8 cellular contexts compared by ENCODE assay signal in genomic region chr13:45310341-45311138, GRCh38. TPM values are rescaled to one million over a fixed set of nuclear protein-coding genes. Genes with fewer than 3 reads are reported as not detected.
DNase-seq lines count a peak whose midpoint lies in the region; ATAC-seq and TF ChIP-seq lines count a peak whose summit lies in the region.

No MANE protein-coding gene starts in this region.

- peak overlapping the region; percentile 85 for H3K4me3 Mint-ChIP-seq in activated naive CD8-positive, alpha-beta T cell treated with anti-CD3 and anti-CD28 coated beads, Interleukin-2, amount 10 ng/mL, durations not matched to agents 7 days and 5 days

- H3K79me2 ChIP-seq in HCT116 (ENCODE audit: insufficient read depth, low read length) (no peaks in the 10 kb centered on the region), mesendoderm (ENCODE audit: control insufficient read depth, insufficient read depth, low read length) (no peaks in the 10 kb centered on the region)

- peaks cover 2 to 16% of the 10 kb centered on the region in 2 experiments; a peak in 3 of 4 replicates for H3K4me1 ChIP-seq in HCT116 (ENCODE audit: control insufficient read depth in 1 of 2, insufficient read depth in 2 of 2, low read length in 2 of 2)
- peaks cover 3% of the 10 kb centered on the region for H3K4me1 ChIP-seq in mesendoderm (ENCODE audit: control insufficient read depth, low read depth, low read length)

- H4K20me1 ChIP-seq in HCT116 (ENCODE audit: insufficient read depth): no peaks in the 10 kb centered on the region

- H3K4me3 ChIP-seq in AG10803 (ENCODE audit: low read length) (peak overlapping the region; percentile 23), HCT116 (replicated peaks in 1 of 2; ENCODE audit: low read depth in 1 of 2, low read length in 2 of 2) (no peak overlapping the region), mesendoderm (ENCODE audit: low read length) (no peak overlapping the region)

- H3K9me3 ChIP-seq in HCT116 (ENCODE audit: control insufficient read depth in 1 of 2, insufficient read depth in 1 of 2, low read depth in 1 of 2, low read length in 2 of 2): no peaks in the 10 kb centered on the region

- H4K5ac ChIP-seq in mesendoderm (ENCODE audit: low read length): no peak overlapping the region

- H2BK5ac ChIP-seq in mesendoderm (ENCODE audit: low read length): no peak overlapping the region

- H3K9ac ChIP-seq in HCT116 (ENCODE audit: low read length): no peak overlapping the region
- H3K9ac ChIP-seq in mesendoderm (ENCODE audit: low read length): no peak overlapping the region

- TF ChIP-seq CTCF in AG10803 (conservative IDR thresholded peaks at IDR 0.05; ENCODE audit: low read length) (no peak), HCT116 (IDR thresholded peaks at IDR 0.05 in 2 of 3, conservative IDR thresholded peaks at IDR 0.05 in 1 of 3; ENCODE audit: borderline replicate concordance in 1 of 3, insufficient read depth in 1 of 3, low read depth in 2 of 3, low read length in 2 of 3) (no peak), GM10266 (IDR thresholded peaks at IDR 0.05; ENCODE audit: control insufficient read depth, insufficient read depth, low read depth, missing control alignments) (no peak)

- H3K9me2 ChIP-seq in HCT116 (ENCODE audit: insufficient read depth): no peaks in the 10 kb centered on the region

- H2AFZ ChIP-seq in HCT116 (ENCODE audit: low read depth, low read length, poor library complexity, severe bottlenecking): no peak overlapping the region

- CTCF ChIA-PET in HCT116 (lab: Charles Lee): interaction anchor here (0.7 to 3.7 kb wide), 4 partner anchors 12 to 753 kb away, joined by 3 to 41 read pairs (median 6); no protein-coding TSS in a partner anchor

- H3K23ac ChIP-seq in mesendoderm (ENCODE audit: low read length): no peak overlapping the region

- H2AK5ac ChIP-seq in mesendoderm (ENCODE audit: low read length): no peak overlapping the region

- H3K4me1 Mint-ChIP-seq in activated naive CD8-positive, alpha-beta T cell treated with anti-CD3 and anti-CD28 coated beads, Interleukin-2, amount 10 ng/mL, durations not matched to agents 7 days and 5 days: peaks cover 15% of the 10 kb centered on the region

- POLR2A ChIA-PET in HCT116 (lab: Charles Lee): no interaction called here
- POLR2A ChIA-PET in activated naive CD8-positive, alpha-beta T cell treated with anti-CD3 and anti-CD28 coated beads, Interleukin-2, amount 10 ng/mL, durations not matched to agents 7 days and 5 days (lab: Charles Lee): interaction anchor here (0.9 kb wide), 1 partner anchor 52 kb away, joined by 5 read pairs; no protein-coding TSS in a partner anchor

- TF ChIP-seq RAD21 in HCT116 (IDR thresholded peaks at IDR 0.05; ENCODE audit: low read depth): no peak

- H2BK15ac ChIP-seq in mesendoderm (replicated peaks; ENCODE audit: low read depth): no peak overlapping the region

- no peak overlapping the region for H2BK120ac ChIP-seq in mesendoderm (ENCODE audit: low read depth, low read length)

- no peak overlapping the region for H3K4ac ChIP-seq in mesendoderm (ENCODE audit: low read depth, low read length)

- H3K18ac ChIP-seq in mesendoderm (ENCODE audit: low read length): no peak overlapping the region

- RAD21 ChIA-PET in HCT116 (lab: Charles Lee; ENCODE audit: low non-redundant PET in 1 of 2, low total read pairs in 2 of 2, uncharacterized antibody in 2 of 2, unreplicated experiment in 2 of 2): no interaction called here

- H4K8ac ChIP-seq in mesendoderm (ENCODE audit: low read depth, low read length): no peak overlapping the region

- H3K4me2 ChIP-seq in HCT116 (ENCODE audit: low read length) (peak overlapping the region; percentile 40), mesendoderm (ENCODE audit: low read length) (peak overlapping the region; percentile 58)

- DNase-seq in AG10803 (ENCODE audit: low read depth): no peak
- DNase-seq in HCT116 (ENCODE audit: low read depth, low spot score): no peak
- no peak for DNase-seq in activated naive CD8-positive, alpha-beta T cell treated with anti-CD3 and anti-CD28 coated beads, Interleukin-2, amount 10 ng/mL, durations not matched to agents 7 days and 5 days
- no peak for DNase-seq in mesendoderm
- DNase-seq in AG08395 (ENCODE audit: low spot score): no peak
- no peak for DNase-seq in GM10266 (ENCODE audit: extremely low spot score)

- WGBS in mesendoderm (ENCODE audit: extremely low coverage, insufficient coverage, low lambda C conversion rate): no CpG with 5 or more reads among the region's 15 CpGs

- H3K36me3 ChIP-seq in HCT116 (ENCODE audit: control insufficient read depth in 1 of 2, insufficient read depth in 2 of 2, low read length in 2 of 2) (no peaks in the 10 kb centered on the region), mesendoderm (ENCODE audit: control insufficient read depth, insufficient read depth, low read length) (no peaks in the 10 kb centered on the region)

- H3K9me3 Mint-ChIP-seq in activated naive CD8-positive, alpha-beta T cell treated with anti-CD3 and anti-CD28 coated beads, Interleukin-2, amount 10 ng/mL, durations not matched to agents 7 days and 5 days: no peaks in the 10 kb centered on the region

- H3K36me3 Mint-ChIP-seq in activated naive CD8-positive, alpha-beta T cell treated with anti-CD3 and anti-CD28 coated beads, Interleukin-2, amount 10 ng/mL, durations not matched to agents 7 days and 5 days: no peaks in the 10 kb centered on the region

- intact Hi-C loops in HCT116 (cut with micrococcal nuclease): no loop called here

- TF ChIP-seq POLR2A in HCT116 (IDR thresholded peaks at IDR 0.05; ENCODE audit: borderline replicate concordance, extremely low read depth, insufficient read depth, insufficient read length): no peak

- H3K27ac ChIP-seq in HCT116 (ENCODE audit: low read depth, low read length): no peak overlapping the region
- H3K27ac ChIP-seq in mesendoderm (ENCODE audit: low read depth, low read length): no peak overlapping the region

- peak overlapping the region; percentile 82 for H3K27ac Mint-ChIP-seq in activated naive CD8-positive, alpha-beta T cell treated with anti-CD3 and anti-CD28 coated beads, Interleukin-2, amount 10 ng/mL, durations not matched to agents 7 days and 5 days

- no peaks in the 10 kb centered on the region for H3K27me3 ChIP-seq in HCT116 (ENCODE audit: insufficient read depth, low read length)
- H3K27me3 ChIP-seq in mesendoderm (ENCODE audit: insufficient read depth, low read length, poor library complexity): no peaks in the 10 kb centered on the region

- H3K56ac ChIP-seq in mesendoderm (ENCODE audit: low read length): peak overlapping the region; percentile 42

- no TSS peak for BruUV-seq in HCT116 (replicated peaks; lab: Mats Ljungman, UMichigan)

- peaks cover 17% of the 10 kb centered on the region for H3K27me3 Mint-ChIP-seq in activated naive CD8-positive, alpha-beta T cell treated with anti-CD3 and anti-CD28 coated beads, Interleukin-2, amount 10 ng/mL, durations not matched to agents 7 days and 5 days

- ATAC-seq in HCT116: peak; percentile 35; the same call in 1 of the 2 replicates
- no peak for ATAC-seq in activated naive CD8-positive, alpha-beta T cell treated with anti-CD3 and anti-CD28 coated beads, Interleukin-2, amount 10 ng/mL, durations not matched to agents 7 days and 5 days (ENCODE audit: low read depth)
- ATAC-seq in HG03045 (IDR thresholded peaks at IDR 0.05; ENCODE audit: unreplicated experiment): no peak
- ATAC-seq in HG02840 (IDR thresholded peaks at IDR 0.05; ENCODE audit: low FRiP score, unreplicated experiment): no peak

- H3K79me1 ChIP-seq in mesendoderm (ENCODE audit: low read length): no peaks in the 10 kb centered on the region

TF ChIP-seq in HCT116, 20 proteins besides CTCF, POLR2A, EP300 and RAD21:
- no peak for TF ChIP-seq SP1 (IDR thresholded peaks at IDR 0.05; ENCODE audit: low read depth)

RNA-seq across cellular contexts. Expression of gene TPT1, which starts 30.4 kb away (rescaled TPM):
- total RNA-seq in HCT116 (2021; ENCODE audit: unreplicated experiment): 2,859 TPM
- 3,620 and 4,032 TPM in 2 replicates for polyA plus RNA-seq in HCT116 (2012)
- total RNA-seq in activated naive CD8-positive, alpha-beta T cell treated with anti-CD3 and anti-CD28 coated beads, Interleukin-2, amount 10 ng/mL, durations not matched to agents 7 days and 5 days: 1,000 to 10,000 TPM; 5,393 to 5,681 TPM
- polyA plus RNA-seq in mesendoderm (2013, experiment 1 of 2): 2,379 TPM
- 2,407 TPM for polyA plus RNA-seq in mesendoderm (2013, experiment 2 of 2)
